ENCODE assay signal across 1 cellular context in the genomic region with DNA sequence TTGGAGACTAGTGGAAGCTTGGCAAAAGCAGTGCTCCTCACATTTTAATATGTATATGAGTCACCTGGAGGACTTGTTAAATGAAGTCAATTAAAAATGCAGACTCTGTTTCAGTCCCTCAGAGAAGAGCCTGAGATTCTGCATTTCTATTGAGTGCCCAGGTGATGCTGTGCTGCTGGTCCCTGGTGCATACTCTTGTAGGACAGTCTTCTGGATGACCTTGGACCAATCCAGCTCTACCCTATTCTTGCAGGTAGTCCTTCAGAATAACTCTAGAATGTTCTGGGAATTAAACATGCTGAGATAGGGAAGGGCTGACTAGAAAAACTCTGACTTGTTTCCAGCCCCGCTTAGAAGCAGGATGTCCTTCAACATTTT.
TF ChIP-seq lines count a peak whose summit lies in the region.

No MANE protein-coding gene starts in this region.

TF ChIP-seq in GM23338, 12 proteins besides CTCF, POLR2A, EP300 and RAD21 (continued from another document):
- TF ChIP-seq, protein P1, sequence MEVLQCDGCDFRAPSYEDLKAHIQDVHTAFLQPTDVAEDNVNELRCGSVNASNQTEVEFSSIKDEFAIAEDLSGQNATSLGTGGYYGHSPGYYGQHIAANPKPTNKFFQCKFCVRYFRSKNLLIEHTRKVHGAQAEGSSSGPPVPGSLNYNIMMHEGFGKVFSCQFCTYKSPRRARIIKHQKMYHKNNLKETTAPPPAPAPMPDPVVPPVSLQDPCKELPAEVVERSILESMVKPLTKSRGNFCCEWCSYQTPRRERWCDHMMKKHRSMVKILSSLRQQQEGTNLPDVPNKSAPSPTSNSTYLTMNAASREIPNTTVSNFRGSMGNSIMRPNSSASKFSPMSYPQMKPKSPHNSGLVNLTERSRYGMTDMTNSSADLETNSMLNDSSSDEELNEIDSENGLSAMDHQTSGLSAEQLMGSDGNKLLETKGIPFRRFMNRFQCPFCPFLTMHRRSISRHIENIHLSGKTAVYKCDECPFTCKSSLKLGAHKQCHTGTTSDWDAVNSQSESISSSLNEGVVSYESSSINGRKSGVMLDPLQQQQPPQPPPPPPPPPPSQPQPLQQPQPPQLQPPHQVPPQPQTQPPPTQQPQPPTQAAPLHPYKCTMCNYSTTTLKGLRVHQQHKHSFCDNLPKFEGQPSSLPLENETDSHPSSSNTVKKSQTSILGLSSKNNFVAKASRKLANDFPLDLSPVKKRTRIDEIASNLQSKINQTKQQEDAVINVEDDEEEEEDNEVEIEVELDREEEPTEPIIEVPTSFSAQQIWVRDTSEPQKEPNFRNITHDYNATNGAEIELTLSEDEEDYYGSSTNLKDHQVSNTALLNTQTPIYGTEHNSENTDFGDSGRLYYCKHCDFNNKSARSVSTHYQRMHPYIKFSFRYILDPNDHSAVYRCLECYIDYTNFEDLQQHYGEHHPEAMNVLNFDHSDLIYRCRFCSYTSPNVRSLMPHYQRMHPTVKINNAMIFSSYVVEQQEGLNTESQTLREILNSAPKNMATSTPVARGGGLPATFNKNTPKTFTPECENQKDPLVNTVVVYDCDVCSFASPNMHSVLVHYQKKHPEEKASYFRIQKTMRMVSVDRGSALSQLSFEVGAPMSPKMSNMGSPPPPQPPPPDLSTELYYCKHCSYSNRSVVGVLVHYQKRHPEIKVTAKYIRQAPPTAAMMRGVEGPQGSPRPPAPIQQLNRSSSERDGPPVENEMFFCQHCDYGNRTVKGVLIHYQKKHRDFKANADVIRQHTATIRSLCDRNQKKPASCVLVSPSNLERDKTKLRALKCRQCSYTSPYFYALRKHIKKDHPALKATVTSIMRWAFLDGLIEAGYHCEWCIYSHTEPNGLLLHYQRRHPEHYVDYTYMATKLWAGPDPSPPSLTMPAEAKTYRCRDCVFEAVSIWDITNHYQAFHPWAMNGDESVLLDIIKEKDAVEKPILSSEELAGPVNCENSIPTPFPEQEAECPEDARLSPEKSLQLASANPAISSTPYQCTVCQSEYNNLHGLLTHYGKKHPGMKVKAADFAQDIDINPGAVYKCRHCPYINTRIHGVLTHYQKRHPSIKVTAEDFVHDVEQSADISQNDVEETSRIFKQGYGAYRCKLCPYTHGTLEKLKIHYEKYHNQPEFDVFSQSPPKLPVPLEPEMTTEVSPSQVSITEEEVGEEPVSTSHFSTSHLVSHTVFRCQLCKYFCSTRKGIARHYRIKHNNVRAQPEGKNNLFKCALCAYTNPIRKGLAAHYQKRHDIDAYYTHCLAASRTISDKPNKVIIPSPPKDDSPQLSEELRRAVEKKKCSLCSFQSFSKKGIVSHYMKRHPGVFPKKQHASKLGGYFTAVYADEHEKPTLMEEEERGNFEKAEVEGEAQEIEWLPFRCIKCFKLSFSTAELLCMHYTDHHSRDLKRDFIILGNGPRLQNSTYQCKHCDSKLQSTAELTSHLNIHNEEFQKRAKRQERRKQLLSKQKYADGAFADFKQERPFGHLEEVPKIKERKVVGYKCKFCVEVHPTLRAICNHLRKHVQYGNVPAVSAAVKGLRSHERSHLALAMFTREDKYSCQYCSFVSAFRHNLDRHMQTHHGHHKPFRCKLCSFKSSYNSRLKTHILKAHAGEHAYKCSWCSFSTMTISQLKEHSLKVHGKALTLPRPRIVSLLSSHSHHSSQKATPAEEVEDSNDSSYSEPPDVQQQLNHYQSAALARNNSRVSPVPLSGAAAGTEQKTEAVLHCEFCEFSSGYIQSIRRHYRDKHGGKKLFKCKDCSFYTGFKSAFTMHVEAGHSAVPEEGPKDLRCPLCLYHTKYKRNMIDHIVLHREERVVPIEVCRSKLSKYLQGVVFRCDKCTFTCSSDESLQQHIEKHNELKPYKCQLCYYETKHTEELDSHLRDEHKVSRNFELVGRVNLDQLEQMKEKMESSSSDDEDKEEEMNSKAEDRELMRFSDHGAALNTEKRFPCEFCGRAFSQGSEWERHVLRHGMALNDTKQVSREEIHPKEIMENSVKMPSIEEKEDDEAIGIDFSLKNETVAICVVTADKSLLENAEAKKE (CRISPR knock-in tag; IDR thresholded peaks at IDR 0.05): peak; percentile 99
- TF ChIP-seq, protein P2, sequence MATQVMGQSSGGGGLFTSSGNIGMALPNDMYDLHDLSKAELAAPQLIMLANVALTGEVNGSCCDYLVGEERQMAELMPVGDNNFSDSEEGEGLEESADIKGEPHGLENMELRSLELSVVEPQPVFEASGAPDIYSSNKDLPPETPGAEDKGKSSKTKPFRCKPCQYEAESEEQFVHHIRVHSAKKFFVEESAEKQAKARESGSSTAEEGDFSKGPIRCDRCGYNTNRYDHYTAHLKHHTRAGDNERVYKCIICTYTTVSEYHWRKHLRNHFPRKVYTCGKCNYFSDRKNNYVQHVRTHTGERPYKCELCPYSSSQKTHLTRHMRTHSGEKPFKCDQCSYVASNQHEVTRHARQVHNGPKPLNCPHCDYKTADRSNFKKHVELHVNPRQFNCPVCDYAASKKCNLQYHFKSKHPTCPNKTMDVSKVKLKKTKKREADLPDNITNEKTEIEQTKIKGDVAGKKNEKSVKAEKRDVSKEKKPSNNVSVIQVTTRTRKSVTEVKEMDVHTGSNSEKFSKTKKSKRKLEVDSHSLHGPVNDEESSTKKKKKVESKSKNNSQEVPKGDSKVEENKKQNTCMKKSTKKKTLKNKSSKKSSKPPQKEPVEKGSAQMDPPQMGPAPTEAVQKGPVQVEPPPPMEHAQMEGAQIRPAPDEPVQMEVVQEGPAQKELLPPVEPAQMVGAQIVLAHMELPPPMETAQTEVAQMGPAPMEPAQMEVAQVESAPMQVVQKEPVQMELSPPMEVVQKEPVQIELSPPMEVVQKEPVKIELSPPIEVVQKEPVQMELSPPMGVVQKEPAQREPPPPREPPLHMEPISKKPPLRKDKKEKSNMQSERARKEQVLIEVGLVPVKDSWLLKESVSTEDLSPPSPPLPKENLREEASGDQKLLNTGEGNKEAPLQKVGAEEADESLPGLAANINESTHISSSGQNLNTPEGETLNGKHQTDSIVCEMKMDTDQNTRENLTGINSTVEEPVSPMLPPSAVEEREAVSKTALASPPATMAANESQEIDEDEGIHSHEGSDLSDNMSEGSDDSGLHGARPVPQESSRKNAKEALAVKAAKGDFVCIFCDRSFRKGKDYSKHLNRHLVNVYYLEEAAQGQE (IDR thresholded peaks at IDR 0.05; ENCODE audit: unreplicated experiment): no peak
- peak; percentile 53; the same call in 1 of the 2 replicates for TF ChIP-seq ZNF114 (CRISPR knock-in tag; IDR thresholded peaks at IDR 0.05)
